8 cellular contexts compared by ENCODE assay signal in the genomic region with DNA sequence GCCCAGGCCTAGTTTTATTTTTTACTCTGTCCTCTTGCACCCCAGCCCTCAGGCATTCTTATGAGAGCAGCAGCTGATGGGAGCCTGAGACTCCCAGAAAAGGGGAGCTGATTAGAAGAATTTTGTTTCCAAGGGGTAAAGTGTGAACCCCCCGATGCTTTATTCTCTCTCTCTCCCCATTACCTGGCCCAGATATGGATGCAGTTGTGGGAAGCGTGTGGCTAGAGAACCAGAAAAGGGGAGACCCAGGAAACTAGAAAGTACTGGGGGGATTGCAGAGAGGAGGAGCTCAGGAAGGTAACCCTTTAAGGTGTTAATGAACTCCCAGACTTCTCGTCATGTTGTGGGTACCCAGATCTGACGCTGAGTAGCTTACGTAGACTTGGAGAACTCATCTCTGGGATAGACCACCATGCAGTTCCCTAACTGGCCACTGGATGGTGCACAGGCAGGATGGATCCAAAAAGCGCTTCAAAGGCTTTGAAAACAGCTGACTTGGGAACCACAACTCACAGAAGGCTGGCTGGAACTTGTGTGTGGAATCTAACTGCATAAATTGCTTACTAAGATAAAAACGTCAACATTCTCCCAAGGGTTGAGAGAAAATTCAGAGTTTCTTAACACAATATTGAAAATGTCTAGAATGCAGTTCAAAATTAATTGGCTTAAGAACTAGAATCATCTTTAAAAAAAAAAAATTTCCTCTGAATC.
DNase-seq lines count a peak whose midpoint lies in the region; ATAC-seq, FAIRE-seq and TF ChIP-seq lines count a peak whose summit lies in the region.

No MANE protein-coding gene starts in this region.

- intact Hi-C loops in adrenal gland (cut with DNase I) (loop anchor here (5.0 to 10.0 kb wide), 2 partner anchors 98 to 101 kb away; no protein-coding TSS in a partner anchor), left cardiac atrium (cut with DNase I) (loop anchor here in 1 of 2 donors (5.0 kb wide), 1 partner anchor 98 kb away; no protein-coding TSS in a partner anchor)

- DNase-seq in C1 segment of cervical spinal cord (lab: John Stamatoyannopoulos, UW) (peak in 11 of 14 donors; percentile 34 to 70 (median 55)), GM19239 (ENCODE audit: insufficient read length, low spot score) (peak; percentile 86), LNCaP clone FGC (ENCODE audit: low read depth) (no peak), T-helper 1 cell (peak; percentile 60 to 74 (median 69)), adrenal gland (peak; percentile 83 to 95 (median 86)), left cardiac atrium (peak; percentile 80), putamen (ENCODE audit: low spot score) (peak; percentile 83)

- no peak overlapping the region for H3K4me3 ChIP-seq in LNCaP clone FGC (ENCODE audit: low read depth, low read length)
- no peak overlapping the region for H3K4me3 ChIP-seq in adrenal gland

- peak; percentile 78 for TF ChIP-seq CTCF in LNCaP clone FGC (IDR thresholded peaks at IDR 0.05; ENCODE audit: control insufficient read depth, extremely low read depth, insufficient read depth)
- TF ChIP-seq CTCF in adrenal gland (IDR thresholded peaks at IDR 0.05), result peak; percentile 97 to 98 (median 98)

- no peaks in the 10 kb centered on the region for H3K36me3 ChIP-seq in adrenal gland (replicated peaks in 1 of 2)

- peak; percentile 99 for FAIRE-seq in GM19239 (lab: Jason Lieb, UNC)

- H3K4me1 ChIP-seq in adrenal gland (replicated peaks in 1 of 2), result peaks cover 0 to 14% of the 10 kb centered on the region in 2 donors

- ATAC-seq in left cardiac atrium (peak; percentile 94 to 96), HG03039 (IDR thresholded peaks at IDR 0.05; ENCODE audit: unreplicated experiment) (no peak)

- H3K27me3 ChIP-seq in adrenal gland, result no peaks in the 10 kb centered on the region

- 22 to 26% (median 25%) methylated on average over 7 of the region's 7 CpGs for WGBS in adrenal gland, 4 donors

- no peak for TF ChIP-seq POLR2A in adrenal gland (IDR thresholded peaks at IDR 0.05)

- H3K27ac ChIP-seq in adrenal gland, result no peak overlapping the region

- H3K9me3 ChIP-seq in adrenal gland (replicated peaks in 1 of 3), result no peaks in the 10 kb centered on the region
